In the genomic region with DNA sequence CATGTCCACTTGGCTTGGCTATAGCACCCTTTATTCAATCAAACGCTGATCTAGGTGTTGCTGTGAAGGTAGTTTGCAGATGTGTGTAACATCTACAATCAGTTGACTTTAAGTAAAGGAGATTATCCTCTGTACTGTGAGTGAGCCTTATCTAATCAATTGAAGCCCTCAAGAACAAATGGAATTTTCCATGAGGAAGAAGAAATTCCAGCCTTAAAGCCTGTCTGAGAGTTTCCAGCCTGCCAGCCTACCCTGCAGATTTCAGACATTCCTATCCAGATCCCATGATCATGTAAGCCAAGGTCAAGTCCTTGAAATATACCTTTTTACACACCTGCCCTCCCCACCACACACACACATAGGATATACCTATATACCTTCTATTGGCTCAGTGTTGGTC, we compare ENCODE assay signal across 9 cellular contexts.
"Had no signal": no experiment of that assay in that cellular context is flagged by ENCODE, and none has a peak within 500 bp of the region (broad histone marks: within the 10 kb centered on the region; RNA-seq: fewer than 3 reads in every experiment).

No MANE protein-coding gene starts in this region.

- H3K4me1 ChIP-seq: HAP-1 had no signal

- H3K36me3 ChIP-seq: HAP-1 had no signal

- DNase-seq: GOT3, H7, HFFc6, IMR-90, KG1 had no signal

- H3K4me3 ChIP-seq: HAP-1, K562 had no signal

- H3K27ac ChIP-seq: HL-60 had no signal

- ATAC-seq: HCT116, K562 had no signal

- H3K9me3 ChIP-seq: HAP-1 had no signal
